19 cellular contexts compared by ENCODE assay signal in genomic region chr15:76799760-76800159, GRCh38.
DNase-seq lines count a peak whose midpoint lies in the region; ATAC-seq and TF ChIP-seq lines count a peak whose summit lies in the region.
"Had no signal": no experiment of that assay in that cellular context is flagged by ENCODE, and none has a peak within 500 bp of the region (broad histone marks: within the 10 kb centered on the region; RNA-seq: fewer than 3 reads in every experiment).

No MANE protein-coding gene starts in this region.

- no peak overlapping the region for H2BK5ac ChIP-seq in mesenchymal stem cell (ENCODE audit: low read depth, low read length, poor library complexity, severe bottlenecking)

- H2AFZ ChIP-seq in mesenchymal stem cell (ENCODE audit: low read depth, low read length), result no peak overlapping the region

- H2BK12ac ChIP-seq in mesenchymal stem cell (ENCODE audit: low read length in 2 of 2), result no peak overlapping the region

- in situ Hi-C loops in Caki2 (cut with HindIII; ENCODE audit: low pct_unique_long_range_greater_than_20kb, low sequenced_read_pairs), result no loop called here

- DNase-seq in Caki2 (ENCODE audit: low read depth) (peak; percentile 30), M059J (ENCODE audit: low read depth) (peak; percentile 61), choroid plexus epithelial cell (ENCODE audit: low read depth) (peak; percentile 80), mesenchymal stem cell (peak; percentile 64), NCI-H774 (lab: John Stamatoyannopoulos, UW) (no peak), uterus (no peak)
- DNase-seq in activated T-cell treated with anti-CD3 and anti-CD28 coated beads, Interleukin-2, amount 50 U/mL, for 4 hours, result no peak
- DNase-seq: activated CD4-positive, alpha-beta T cell treated with anti-CD3 and anti-CD28 coated beads for 36 hours; activated T-cell treated with anti-CD3 and anti-CD28 coated beads, Interleukin-2, amount 50 U/mL, for 72 hours; amygdala; dorsolateral prefrontal cortex; Kasumi-1; naive thymus-derived CD4-positive, alpha-beta T cell; stimulated activated CD4-positive, alpha-beta T cell treated with anti-CD3 and anti-CD28 coated beads, Interleukin-4, amount 100 ng/mL, for 4 hours; stimulated activated naive B cell treated with anti-CD40 and anti-IgM and Interleukin-4, amounts not matched to agents 10 μg/mL and 1 μg/mL and 100 μg/mL, for 72 hours had no signal

- no peaks in the 10 kb centered on the region for H3K9me3 Mint-ChIP-seq in activated T-cell treated with anti-CD3 and anti-CD28 coated beads, Interleukin-2, amount 50 U/mL, for 4 hours
- H3K9me3 Mint-ChIP-seq: activated T-cell treated with anti-CD3 and anti-CD28 coated beads, Interleukin-2, amount 50 U/mL, for 72 hours; naive thymus-derived CD4-positive, alpha-beta T cell; stimulated activated naive B cell treated with anti-CD40 and anti-IgM and Interleukin-4, amounts not matched to agents 10 μg/mL and 1 μg/mL and 100 μg/mL, for 72 hours had no signal

- H3K27me3 ChIP-seq in mesenchymal stem cell (ENCODE audit: control insufficient read depth in 1 of 2, insufficient read depth in 1 of 2, low read length in 2 of 2) (no peaks in the 10 kb centered on the region), uterus (no peaks in the 10 kb centered on the region)
- H3K27me3 ChIP-seq: dorsolateral prefrontal cortex, right atrium auricular region had no signal

- no peak overlapping the region for H3K4ac ChIP-seq in mesenchymal stem cell (ENCODE audit: low read depth in 1 of 2, low read length in 2 of 2)

- no peak overlapping the region for H3K23ac ChIP-seq in mesenchymal stem cell (ENCODE audit: low read length in 2 of 2)

- no peaks in the 10 kb centered on the region for H3K27me3 Mint-ChIP-seq in activated T-cell treated with anti-CD3 and anti-CD28 coated beads, Interleukin-2, amount 50 U/mL, for 4 hours (ENCODE audit: low read depth)
- H3K27me3 Mint-ChIP-seq: activated CD4-positive, alpha-beta T cell treated with anti-CD3 and anti-CD28 coated beads for 36 hours; naive thymus-derived CD4-positive, alpha-beta T cell; stimulated activated naive B cell treated with anti-CD40 and anti-IgM and Interleukin-4, amounts not matched to agents 10 μg/mL and 1 μg/mL and 100 μg/mL, for 72 hours had no signal

- no peak overlapping the region for H2BK15ac ChIP-seq in mesenchymal stem cell (ENCODE audit: low read depth, poor library complexity, severe bottlenecking)

- H3K36me3 ChIP-seq in mesenchymal stem cell (ENCODE audit: control insufficient read depth in 1 of 2, insufficient read depth in 2 of 2, low read depth in 1 of 2, low read length in 2 of 2), result no peaks in the 10 kb centered on the region
- no peaks in the 10 kb centered on the region for H3K36me3 ChIP-seq in uterus

- no peak overlapping the region for H4K8ac ChIP-seq in mesenchymal stem cell (ENCODE audit: low read length)

- WGBS in mesenchymal stem cell, result 100% methylated on average over 1 of the region's 2 CpGs

- H3K4me2 ChIP-seq in mesenchymal stem cell (ENCODE audit: low read length, poor library complexity, severe bottlenecking), result no peak overlapping the region

- no peak overlapping the region for H4K91ac ChIP-seq in mesenchymal stem cell (ENCODE audit: low read length)

- H3K4me3 ChIP-seq in choroid plexus epithelial cell (ENCODE audit: low read depth, low read length) (no peak overlapping the region), mesenchymal stem cell (ENCODE audit: insufficient read depth in 1 of 2, low read depth in 1 of 2, low read length in 2 of 2) (no peak overlapping the region), uterus (no peak overlapping the region)
- H3K4me3 ChIP-seq: dorsolateral prefrontal cortex, right atrium auricular region had no signal

- ATAC-seq in HG02981 (IDR thresholded peaks at IDR 0.05; ENCODE audit: unreplicated experiment), result no peak
- no peak for ATAC-seq in activated T-cell treated with anti-CD3 and anti-CD28 coated beads, Interleukin-2, amount 50 U/mL, for 4 hours
- ATAC-seq: activated CD4-positive, alpha-beta T cell treated with anti-CD3 and anti-CD28 coated beads for 36 hours; activated T-cell treated with anti-CD3 and anti-CD28 coated beads, Interleukin-2, amount 50 U/mL, for 72 hours; left lobe of liver; naive thymus-derived CD4-positive, alpha-beta T cell; stimulated activated naive B cell treated with anti-CD40 and anti-IgM and Interleukin-4, amounts not matched to agents 10 μg/mL and 1 μg/mL and 100 μg/mL, for 72 hours had no signal

- H3K4me3 Mint-ChIP-seq in activated T-cell treated with anti-CD3 and anti-CD28 coated beads, Interleukin-2, amount 50 U/mL, for 4 hours, result no peak overlapping the region
- H3K4me3 Mint-ChIP-seq: activated CD4-positive, alpha-beta T cell treated with anti-CD3 and anti-CD28 coated beads for 36 hours; activated T-cell treated with anti-CD3 and anti-CD28 coated beads, Interleukin-2, amount 50 U/mL, for 72 hours; naive thymus-derived CD4-positive, alpha-beta T cell; stimulated activated naive B cell treated with anti-CD40 and anti-IgM and Interleukin-4, amounts not matched to agents 10 μg/mL and 1 μg/mL and 100 μg/mL, for 72 hours had no signal

- H2AK5ac ChIP-seq in mesenchymal stem cell (ENCODE audit: low read length, severe bottlenecking), result no peak overlapping the region

- H3K36me3 Mint-ChIP-seq in activated T-cell treated with anti-CD3 and anti-CD28 coated beads, Interleukin-2, amount 50 U/mL, for 4 hours (ENCODE audit: insufficient read depth), result peaks cover 43% of the 10 kb centered on the region

- TF ChIP-seq CTCF in choroid plexus epithelial cell (conservative IDR thresholded peaks at IDR 0.05; ENCODE audit: low read depth, low read length), result no peak
- TF ChIP-seq CTCF in uterus (IDR thresholded peaks at IDR 0.05), result no peak

- H3K18ac ChIP-seq in mesenchymal stem cell (ENCODE audit: low read depth in 1 of 2, low read length in 2 of 2), result no peak overlapping the region

- intact Hi-C loops in uterus (cut with DNase I; ENCODE audit: low total_unique reads), result no loop called here

- H3K4me1 ChIP-seq in mesenchymal stem cell (ENCODE audit: control insufficient read depth, insufficient read depth, low read depth, low read length) (no peaks in the 10 kb centered on the region), uterus (no peaks in the 10 kb centered on the region)
- H3K4me1 ChIP-seq: right atrium auricular region had no signal

- H3K9me3 ChIP-seq in mesenchymal stem cell (ENCODE audit: control insufficient read depth, low read length) (no peaks in the 10 kb centered on the region), uterus (no peaks in the 10 kb centered on the region)
- H3K9me3 ChIP-seq: right atrium auricular region had no signal

- no peak overlapping the region for H3K9ac ChIP-seq in mesenchymal stem cell (ENCODE audit: low read length)

- no peak for TF ChIP-seq POLR2A in uterus (IDR thresholded peaks at IDR 0.05)

- no peaks in the 10 kb centered on the region for H3K4me1 Mint-ChIP-seq in activated T-cell treated with anti-CD3 and anti-CD28 coated beads, Interleukin-2, amount 50 U/mL, for 4 hours (ENCODE audit: low read depth)
- H3K4me1 Mint-ChIP-seq: activated CD4-positive, alpha-beta T cell treated with anti-CD3 and anti-CD28 coated beads for 36 hours; stimulated activated naive B cell treated with anti-CD40 and anti-IgM and Interleukin-4, amounts not matched to agents 10 μg/mL and 1 μg/mL and 100 μg/mL, for 72 hours had no signal

- H3K27ac ChIP-seq in mesenchymal stem cell (ENCODE audit: low read length, poor library complexity, severe bottlenecking) (no peak overlapping the region), uterus (no peak overlapping the region)
- H3K27ac ChIP-seq: C4-2B, dorsolateral prefrontal cortex, right atrium auricular region had no signal

- H3K14ac ChIP-seq in mesenchymal stem cell (ENCODE audit: low read length in 2 of 2), result no peak overlapping the region

- no peaks in the 10 kb centered on the region for H3K79me1 ChIP-seq in mesenchymal stem cell (replicated peaks; ENCODE audit: low read length, poor library complexity, severe bottlenecking)

- no peak overlapping the region for H2BK120ac ChIP-seq in mesenchymal stem cell (ENCODE audit: low read depth, low read length)

Comparison
In these comparisons a context has a peak if more than half of its experiments do, and no peak if none do; other contexts are left out.
1. DNase-seq: peak in Caki2 (single experiment), M059J (single experiment), choroid plexus epithelial cell (single experiment) and mesenchymal stem cell (single experiment); none in NCI-H774 (single experiment), uterus (0 of 2) and activated T-cell treated with anti-CD3 and anti-CD28 coated beads, Interleukin-2, amount 50 U/mL, for 4 hours (single experiment).